In the genomic region with DNA sequence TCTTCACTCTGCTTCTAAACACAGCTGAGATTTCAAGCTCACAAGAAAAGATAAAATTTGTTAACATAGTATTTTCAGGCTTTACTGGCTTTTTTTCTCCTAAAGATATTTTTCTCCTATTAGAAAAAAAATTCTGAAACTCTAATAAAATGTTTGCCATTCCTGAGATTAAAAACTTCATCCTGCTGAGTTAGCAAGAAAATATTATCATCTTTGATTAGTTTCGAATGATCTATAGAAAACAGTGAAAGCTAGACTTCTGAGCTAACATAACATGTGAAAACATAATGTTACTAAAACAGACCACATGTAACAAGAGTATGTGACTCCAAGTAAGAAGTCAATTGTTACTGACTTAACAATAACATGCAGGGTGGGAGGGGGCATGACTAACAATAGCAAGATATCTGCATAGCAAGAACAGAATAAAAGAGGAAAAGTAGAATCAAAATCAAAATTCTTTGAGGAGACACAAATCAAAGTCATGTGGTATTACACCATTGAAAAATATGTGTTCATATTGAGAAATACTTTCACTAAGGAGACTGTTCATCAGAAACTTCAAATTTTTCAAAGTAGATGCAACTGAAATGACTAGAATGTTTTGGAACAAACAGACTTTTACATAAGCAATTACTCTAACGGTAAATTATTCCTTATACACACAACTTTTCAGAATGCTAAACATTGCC, we compare ENCODE assay signal across 1 cellular context.
TF ChIP-seq lines count a peak whose summit lies in the region.

No MANE protein-coding gene starts in this region.

TF ChIP-seq in IMR-90, 13 proteins besides CTCF, POLR2A, EP300 and RAD21:
- TF ChIP-seq CEBPB (IDR thresholded peaks at IDR 0.05; ENCODE audit: low read depth, low read length) (peak; percentile 9; the same call in 1 of the 2 replicates), MAFK (IDR thresholded peaks at IDR 0.05; ENCODE audit: low read depth, low read length) (0 out of 2 replicates have a peak, but pooled peaks have one; percentile 24)
- TF ChIP-seq, protein P1, sequence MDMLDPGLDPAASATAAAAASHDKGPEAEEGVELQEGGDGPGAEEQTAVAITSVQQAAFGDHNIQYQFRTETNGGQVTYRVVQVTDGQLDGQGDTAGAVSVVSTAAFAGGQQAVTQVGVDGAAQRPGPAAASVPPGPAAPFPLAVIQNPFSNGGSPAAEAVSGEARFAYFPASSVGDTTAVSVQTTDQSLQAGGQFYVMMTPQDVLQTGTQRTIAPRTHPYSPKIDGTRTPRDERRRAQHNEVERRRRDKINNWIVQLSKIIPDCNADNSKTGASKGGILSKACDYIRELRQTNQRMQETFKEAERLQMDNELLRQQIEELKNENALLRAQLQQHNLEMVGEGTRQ (IDR thresholded peaks at IDR 0.05; ENCODE audit: low read depth, low read length), result no peak
TF ChIP-seq in IMR-90: peak in this region for 2.
